ENCODE assay signal across 28 cellular contexts in the genomic region with DNA sequence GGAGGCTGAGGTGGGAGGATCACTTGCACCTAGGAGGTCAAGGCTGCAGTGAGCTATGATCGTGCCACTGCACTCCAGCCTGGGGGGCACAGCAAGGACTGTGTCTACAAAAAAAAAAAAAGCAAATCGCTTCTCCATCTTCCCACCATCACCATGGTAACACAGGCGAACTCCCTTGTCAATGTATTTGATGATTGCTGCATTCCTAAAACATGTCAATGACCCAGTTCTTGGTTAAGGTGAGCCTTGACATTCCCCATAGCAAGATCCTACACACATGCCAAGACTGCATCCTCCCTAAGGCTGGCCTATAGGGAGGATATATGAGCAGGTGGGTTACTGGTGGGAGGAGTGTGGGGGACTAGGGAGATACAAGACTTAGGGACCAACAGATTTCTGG. TPM values are rescaled to one million over a fixed set of nuclear protein-coding genes. Genes with fewer than 3 reads are reported as not detected.
DNase-seq lines count a peak whose midpoint lies in the region; ATAC-seq, FAIRE-seq and TF ChIP-seq lines count a peak whose summit lies in the region.
"Had no signal": no experiment of that assay in that cellular context is flagged by ENCODE, and none has a peak within 500 bp of the region (broad histone marks: within the 10 kb centered on the region; RNA-seq: fewer than 3 reads in every experiment).

No MANE protein-coding gene starts in this region.

- H3K27ac ChIP-seq in K562 (ENCODE audit: extremely low read depth, low read depth, low read length) (no peak overlapping the region), osteoblast (ENCODE audit: low read depth, low read length) (no peak overlapping the region), SJCRH30 (no peak overlapping the region)
- H3K27ac ChIP-seq: BLaER1 had no signal

- H4K20me1 ChIP-seq in K562 (replicated peaks; ENCODE audit: control insufficient read depth, insufficient read depth, low read length): no peaks in the 10 kb centered on the region
- peaks cover 4% of the 10 kb centered on the region for H4K20me1 ChIP-seq in osteoblast (ENCODE audit: insufficient read depth, low read length)
- H4K20me1 ChIP-seq: BLaER1 had no signal

- TF ChIP-seq CTCF in K562 (IDR thresholded peaks at IDR 0.05 in 2 of 3, conservative IDR thresholded peaks at IDR 0.05 in 1 of 3; ENCODE audit: insufficient read depth in 2 of 3, low read depth in 1 of 3, low read length in 3 of 3) (no peak), osteoblast (IDR thresholded peaks at IDR 0.05; ENCODE audit: extremely low read depth, low read depth, low read length) (no peak)

- no peaks in the 10 kb centered on the region for H3K9me1 ChIP-seq in K562 (ENCODE audit: control insufficient read depth, insufficient read depth, low read length)

- H3K36me3 Mint-ChIP-seq in effector memory CD8-positive, alpha-beta T cell (ENCODE audit: insufficient read depth): peaks cover 5% of the 10 kb centered on the region

- H3K4me3 Mint-ChIP-seq in effector memory CD8-positive, alpha-beta T cell: no peak overlapping the region
- H3K4me3 Mint-ChIP-seq: CD14-positive monocyte; CD4-positive, alpha-beta memory T cell; CD4-positive, CD25-positive, alpha-beta regulatory T cell; CD8-positive, alpha-beta memory T cell had no signal

- POLR2A ChIA-PET in K562 (lab: Yijun Ruan, JAX): interaction anchor here (0.7 to 2.2 kb wide), 3 partner anchors 14 to 87 kb away, joined by 3 to 8 read pairs (median 4); no protein-coding TSS in a partner anchor

- CTCF ChIA-PET in K562 (lab: Yijun Ruan, JAX; ENCODE audit: low intra/inter-chr PET ratio): no interaction called here

- H3K36me3 ChIP-seq in K562 (ENCODE audit: control insufficient read depth, insufficient read depth, low read length) (no peaks in the 10 kb centered on the region), osteoblast (ENCODE audit: insufficient read depth, low read length) (peaks cover 35% of the 10 kb centered on the region), SJCRH30 (no peaks in the 10 kb centered on the region)

- H3K4me1 Mint-ChIP-seq in effector memory CD8-positive, alpha-beta T cell (ENCODE audit: low read depth in 2 of 2): no peaks in the 10 kb centered on the region
- H3K4me1 Mint-ChIP-seq: CD14-positive monocyte; CD8-positive, alpha-beta memory T cell had no signal

- H3K27me3 Mint-ChIP-seq in effector memory CD8-positive, alpha-beta T cell: no peaks in the 10 kb centered on the region
- H3K27me3 Mint-ChIP-seq: CD4-positive, alpha-beta memory T cell; CD4-positive, CD25-positive, alpha-beta regulatory T cell had no signal

- 56% methylated on average over 3 of the region's 3 CpGs for WGBS in K562 (ENCODE audit: insufficient coverage, low coverage, missing lambda C conversion rate)

- in situ Hi-C loops in K562 (cut with MboI): no loop called here

- H3K9me3 ChIP-seq in K562 (replicated peaks; ENCODE audit: control insufficient read depth, insufficient read depth, low read depth, low read length): no peaks in the 10 kb centered on the region
- no peaks in the 10 kb centered on the region for H3K9me3 ChIP-seq in osteoblast (ENCODE audit: low read depth, low read length)
- H3K9me3 ChIP-seq in SJCRH30 (replicated peaks): no peaks in the 10 kb centered on the region
- H3K9me3 ChIP-seq: BE2C, BLaER1 had no signal

- BruUV-seq in K562 (replicated peaks; lab: Mats Ljungman, UMichigan): no TSS peak

- H3K4me1 ChIP-seq in K562 (replicated peaks in 1 of 2; ENCODE audit: control insufficient read depth in 2 of 2, insufficient read depth in 2 of 2, low read length in 2 of 2): peaks cover 15 to 33% of the 10 kb centered on the region in 2 experiments
- H3K4me1 ChIP-seq in osteoblast (ENCODE audit: insufficient read depth, low read length): peaks cover 9% of the 10 kb centered on the region
- peaks cover 8% of the 10 kb centered on the region for H3K4me1 ChIP-seq in SJCRH30
- H3K4me1 ChIP-seq: BLaER1 had no signal

- H2AFZ ChIP-seq in K562 (ENCODE audit: low read depth, low read length) (no peak overlapping the region), osteoblast (ENCODE audit: low read length) (no peak overlapping the region)

- no peak overlapping the region for H3K9ac ChIP-seq in K562 (ENCODE audit: insufficient read depth in 1 of 2, low read depth in 2 of 2, low read length in 2 of 2)
- H3K9ac ChIP-seq: BLaER1 had no signal

- intact Hi-C loops in K562 (cut with micrococcal nuclease): no loop called here

- no peak for TF ChIP-seq RAD21 in K562 (CRISPR knock-in tag; conservative IDR thresholded peaks at IDR 0.05 in 1 of 2, IDR thresholded peaks at IDR 0.05 in 1 of 2)

- H3K9me3 Mint-ChIP-seq in effector memory CD8-positive, alpha-beta T cell: no peaks in the 10 kb centered on the region
- H3K9me3 Mint-ChIP-seq: CD14-positive monocyte; CD4-positive, alpha-beta memory T cell; CD4-positive, CD25-positive, alpha-beta regulatory T cell; CD8-positive, alpha-beta memory T cell had no signal

- H3K27me3 ChIP-seq in K562 (ENCODE audit: control insufficient read depth in 2 of 2, insufficient read depth in 2 of 2, low read length in 2 of 2) (no peaks in the 10 kb centered on the region), osteoblast (ENCODE audit: insufficient read depth, low read length) (no peaks in the 10 kb centered on the region), SJCRH30 (no peaks in the 10 kb centered on the region)
- H3K27me3 ChIP-seq: BE2C, BLaER1 had no signal

- no peak overlapping the region for H3K27ac Mint-ChIP-seq in effector memory CD8-positive, alpha-beta T cell
- H3K27ac Mint-ChIP-seq: CD14-positive monocyte; CD4-positive, alpha-beta memory T cell; CD4-positive, CD25-positive, alpha-beta regulatory T cell had no signal

- no peak for ATAC-seq in K562
- ATAC-seq in effector memory CD8-positive, alpha-beta T cell (replicated peaks): no peak

- H3K4me2 ChIP-seq in K562 (ENCODE audit: insufficient read depth, low read length) (no peak overlapping the region), osteoblast (ENCODE audit: insufficient read depth, low read length) (no peak overlapping the region)
- H3K4me2 ChIP-seq: BLaER1 had no signal

- no peak overlapping the region for H3K4me3 ChIP-seq in K562
- H3K4me3 ChIP-seq in osteoblast (ENCODE audit: insufficient read depth, low read length): no peak overlapping the region
- H3K4me3 ChIP-seq in SJCRH30: no peak overlapping the region
- H3K4me3 ChIP-seq: BLaER1 had no signal

- no peak for TF ChIP-seq POLR2A in GM12891 (IDR thresholded peaks at IDR 0.05; ENCODE audit: low read depth, low read length)
- TF ChIP-seq POLR2A in K562 (conservative IDR thresholded peaks at IDR 0.05): no peak

- peak; percentile 14 for DNase-seq in activated effector memory CD4-positive, alpha-beta T cell treated with anti-CD3 and anti-CD28 coated beads, Interleukin-2, amount 50 U/mL, for 16 hours
- DNase-seq in activated effector memory CD4-positive, alpha-beta T cell treated with Interleukin-2 at 50 U/mL for 16 hours: no peak
- no peak for DNase-seq in GM12891 (ENCODE audit: insufficient read length, low spot score)
- DNase-seq in K562 (ENCODE audit: extremely low read depth in 1 of 4, low spot score in 3 of 4): no peak
- DNase-seq in osteoblast (ENCODE audit: insufficient read length, low spot score, missing footprints): peak; percentile 67
- no peak for DNase-seq in effector memory CD8-positive, alpha-beta T cell
- DNase-seq in SJCRH30: no peak
- no peak for DNase-seq in cerebellar nuclear complex (lab: John Stamatoyannopoulos, UW)
- DNase-seq: 8988T; ACHN; BE2C; C1 segment of cervical spinal cord; CD4-positive, alpha-beta memory T cell; CD4-positive, CD25-positive, alpha-beta regulatory T cell; CD8-positive, alpha-beta memory T cell; COR-L47; DMS 273 treated with DMSO at 0.1 percent for 48 hours; DMS153; DMS53; DMS79; DND-41; EL; GDM1 had no signal

- TF ChIP-seq EP300 in K562 (IDR thresholded peaks at IDR 0.05; ENCODE audit: low read length): no peak

- FAIRE-seq in GM12891 (lab: Jason Lieb, UNC): peak; percentile 61
- no peak for FAIRE-seq in K562 (lab: Jason Lieb, UNC)
- FAIRE-seq: A204.1, GM12892, GM19239 had no signal

- H3K79me2 ChIP-seq in K562 (ENCODE audit: control insufficient read depth, insufficient read depth, low read length) (no peaks in the 10 kb centered on the region), osteoblast (ENCODE audit: insufficient read depth, low read length) (no peaks in the 10 kb centered on the region)

RNA-seq across cellular contexts. Expression of a gene that starts 12.2 kb away (rescaled TPM):
- 21.7 TPM for polyA plus RNA-seq in GM12891 (2012; ENCODE audit: low read depth, missing spikeins)
- 14.6 and 22.8 TPM in 2 replicates for total RNA-seq in K562 (2011; cell fraction: chromatin; rRNA removed; ENCODE audit: low replicate concordance)
- 8.8 and 9.7 TPM in 2 replicates for total RNA-seq in K562 (2011; cell fraction: nucleolus; rRNA removed)
- 7.5 and 8.7 TPM in 2 replicates for total RNA-seq in K562 (2011; cell fraction: nucleoplasm; rRNA removed)
- total RNA-seq in K562 (2014; rRNA removed) (0.14 and 0.41 TPM in 2 replicates), K562 (2014; rRNA removed; fragmentation: Illumina TruSeq; extraction: Trizol) (0.29 and 0.33 TPM in 2 replicates), K562 (2015; rRNA removed; fragmentation: Illumina TruSeq; extraction: Trizol) (0.38 and 0.62 TPM in 2 replicates), K562 (2021) (1.5 and 1.8 TPM in 2 replicates), osteoblast (18.6 and 19.2 TPM in 2 replicates)
- polyA plus RNA-seq in K562 (2011; rRNA removed) (1.0 and 2.8 TPM in 2 replicates), K562 (2014; fragmentation: Illumina TruSeq; extraction: Trizol) (0.89 and 1.4 TPM in 2 replicates), K562 (2014; fragmentation: Nextera tagmentation; extraction: Ambion mirVana) (under 1 TPM; 0.10 to 0.17 TPM), K562 (2014; rRNA removed) (1.6 and 1.8 TPM in 2 replicates)
- polyA plus RNA-seq in K562 (2011; cell fraction: cytosol; rRNA removed): 1.3 and 2.0 TPM in 2 replicates
- polyA plus RNA-seq in K562 (2011; cell fraction: nucleus; rRNA removed): 17.0 and 22.4 TPM in 2 replicates
- 1.5 and 4.8 TPM in 2 replicates for polyA plus RNA-seq in K562 (2012)
- polyA minus RNA-seq in K562 (2011; rRNA and poly(A)+ RNA removed): 0.35 and 0.45 TPM in 2 replicates
- polyA minus RNA-seq in K562 (2011; cell fraction: cytosol; rRNA and poly(A)+ RNA removed): 0.19 and 0.36 TPM in 2 replicates
- 1.8 and 3.6 TPM in 2 replicates for polyA minus RNA-seq in K562 (2011; cell fraction: nucleus; rRNA and poly(A)+ RNA removed)
- 4.0 and 5.0 TPM in 2 replicates for total RNA-seq in SJCRH30 (2014; rRNA removed; shearing (Covaris generic))

RNA-seq across cellular contexts. Expression of a gene that starts 12.9 kb away (rescaled TPM):
- 16.2 TPM for polyA plus RNA-seq in GM12891 (2012; ENCODE audit: low read depth, missing spikeins)
- total RNA-seq in K562 (2011; cell fraction: chromatin; rRNA removed; ENCODE audit: low replicate concordance): 0.77 and 2.7 TPM in 2 replicates
- 4.5 TPM in 2 replicates for total RNA-seq in K562 (2011; cell fraction: nucleolus; rRNA removed)
- 1.8 and 2.3 TPM in 2 replicates for total RNA-seq in K562 (2011; cell fraction: nucleoplasm; rRNA removed)
- 2.5 and 3.6 TPM in 2 replicates for total RNA-seq in K562 (2014; rRNA removed)
- 0.18 and 0.19 TPM in 2 replicates for total RNA-seq in K562 (2014; rRNA removed; fragmentation: Illumina TruSeq; extraction: Trizol)
- total RNA-seq in K562 (2015; rRNA removed; fragmentation: Illumina TruSeq; extraction: Trizol): 0.58 and 0.68 TPM in 2 replicates
- total RNA-seq in K562 (2021): 4.0 and 4.8 TPM in 2 replicates
- polyA plus RNA-seq in K562 (2011; rRNA removed): 0.82 and 3.6 TPM in 2 replicates
- 6.0 and 7.2 TPM in 2 replicates for polyA plus RNA-seq in K562 (2011; cell fraction: cytosol; rRNA removed)
- polyA plus RNA-seq in K562 (2011; cell fraction: nucleus; rRNA removed): 7.7 and 10.7 TPM in 2 replicates
- 5.1 and 10.4 TPM in 2 replicates for polyA plus RNA-seq in K562 (2012)
- 0.06 and 0.28 TPM in 2 replicates for polyA plus RNA-seq in K562 (2014; fragmentation: Illumina TruSeq; extraction: Trizol)
- not detected for polyA plus RNA-seq in K562 (2014; fragmentation: Nextera tagmentation; extraction: Ambion mirVana)
- polyA plus RNA-seq in K562 (2014; rRNA removed): 3.6 and 4.3 TPM in 2 replicates
- polyA minus RNA-seq in K562 (2011; rRNA and poly(A)+ RNA removed): 0.21 and 0.30 TPM in 2 replicates
- 0.86 and 4.7 TPM in 2 replicates for polyA minus RNA-seq in K562 (2011; cell fraction: cytosol; rRNA and poly(A)+ RNA removed)
- polyA minus RNA-seq in K562 (2011; cell fraction: nucleus; rRNA and poly(A)+ RNA removed): 1.9 and 5.7 TPM in 2 replicates
- total RNA-seq in osteoblast: 0.59 and 2.2 TPM in 2 replicates
- 0.99 and 1.0 TPM in 2 replicates for total RNA-seq in SJCRH30 (2014; rRNA removed; shearing (Covaris generic))

RNA-seq across cellular contexts. Expression of a gene that starts 17.7 kb away (rescaled TPM):
- polyA plus RNA-seq in GM12891 (2012; ENCODE audit: low read depth, missing spikeins): 18.3 TPM
- 23.0 and 51.2 TPM in 2 replicates for total RNA-seq in K562 (2011; cell fraction: chromatin; rRNA removed; ENCODE audit: low replicate concordance)
- total RNA-seq in K562 (2011; cell fraction: nucleolus; rRNA removed): 37.7 and 51.7 TPM in 2 replicates
- total RNA-seq in K562 (2011; cell fraction: nucleoplasm; rRNA removed): 29.7 and 29.8 TPM in 2 replicates
- 20.6 and 28.2 TPM in 2 replicates for total RNA-seq in K562 (2014; rRNA removed)
- total RNA-seq in K562 (2014; rRNA removed; fragmentation: Illumina TruSeq; extraction: Trizol): 2.0 and 2.6 TPM in 2 replicates
- total RNA-seq in K562 (2015; rRNA removed; fragmentation: Illumina TruSeq; extraction: Trizol): 7.5 and 7.8 TPM in 2 replicates
- 32.7 and 34.5 TPM in 2 replicates for total RNA-seq in K562 (2021)
- 4.3 and 8.0 TPM in 2 replicates for polyA plus RNA-seq in K562 (2011; rRNA removed)
- polyA plus RNA-seq in K562 (2011; cell fraction: cytosol; rRNA removed): 5.6 and 15.6 TPM in 2 replicates
- 24.8 and 51.1 TPM in 2 replicates for polyA plus RNA-seq in K562 (2011; cell fraction: nucleus; rRNA removed)
- 12.5 and 25.8 TPM in 2 replicates for polyA plus RNA-seq in K562 (2012)
- polyA plus RNA-seq in K562 (2014; fragmentation: Illumina TruSeq; extraction: Trizol): 5.0 and 19.4 TPM in 2 replicates
- polyA plus RNA-seq in K562 (2014; fragmentation: Nextera tagmentation; extraction: Ambion mirVana): under 1 TPM; 0.58 to 0.80 TPM
- polyA plus RNA-seq in K562 (2014; rRNA removed): 29.0 and 31.0 TPM in 2 replicates
- polyA minus RNA-seq in K562 (2011; rRNA and poly(A)+ RNA removed): 1.3 and 1.9 TPM in 2 replicates
- 6.6 and 8.6 TPM in 2 replicates for polyA minus RNA-seq in K562 (2011; cell fraction: cytosol; rRNA and poly(A)+ RNA removed)
- polyA minus RNA-seq in K562 (2011; cell fraction: nucleus; rRNA and poly(A)+ RNA removed): 7.0 and 12.1 TPM in 2 replicates
- total RNA-seq in osteoblast: 14.7 and 19.9 TPM in 2 replicates
- 10.9 and 13.7 TPM in 2 replicates for total RNA-seq in SJCRH30 (2014; rRNA removed; shearing (Covaris generic))
- polyA plus RNA-seq: CD8-positive, alpha-beta memory T cell had no signal

RNA-seq across cellular contexts. Expression of a gene that starts 35.4 kb away (rescaled TPM):
- 11.5 TPM for polyA plus RNA-seq in GM12891 (2012; ENCODE audit: low read depth, missing spikeins)
- total RNA-seq in K562 (2011; cell fraction: chromatin; rRNA removed; ENCODE audit: low replicate concordance): 1.1 TPM in 1 of 2 replicates, not detected in the other
- total RNA-seq in K562 (2011; cell fraction: nucleolus; rRNA removed): 0.39 and 0.83 TPM in 2 replicates
- 0.37 TPM in 1 of 2 replicates, not detected in the other for total RNA-seq in K562 (2011; cell fraction: nucleoplasm; rRNA removed)
- 0.09 and 0.12 TPM in 2 replicates for total RNA-seq in K562 (2014; rRNA removed)
- not detected in 2 replicates for total RNA-seq in K562 (2014; rRNA removed; fragmentation: Illumina TruSeq; extraction: Trizol)
- 0.26 and 0.29 TPM in 2 replicates for total RNA-seq in K562 (2015; rRNA removed; fragmentation: Illumina TruSeq; extraction: Trizol)
- 0.78 and 0.80 TPM in 2 replicates for total RNA-seq in K562 (2021)
- 0.21 and 0.37 TPM in 2 replicates for polyA plus RNA-seq in K562 (2011; rRNA removed)
- polyA plus RNA-seq in K562 (2011; cell fraction: cytosol; rRNA removed): 0.15 and 0.24 TPM in 2 replicates
- 0.91 and 2.0 TPM in 2 replicates for polyA plus RNA-seq in K562 (2011; cell fraction: nucleus; rRNA removed)
- polyA plus RNA-seq in K562 (2012): 0.35 and 0.40 TPM in 2 replicates
- 0.24 and 0.35 TPM in 2 replicates for polyA plus RNA-seq in K562 (2014; fragmentation: Illumina TruSeq; extraction: Trizol)
- polyA plus RNA-seq in K562 (2014; fragmentation: Nextera tagmentation; extraction: Ambion mirVana): under 1 TPM; 0.15 to 0.34 TPM
- polyA plus RNA-seq in K562 (2014; rRNA removed): not detected in 2 replicates
- polyA minus RNA-seq in K562 (2011; rRNA and poly(A)+ RNA removed): 0.11 and 0.15 TPM in 2 replicates
- 0.86 and 1.6 TPM in 2 replicates for polyA minus RNA-seq in K562 (2011; cell fraction: cytosol; rRNA and poly(A)+ RNA removed)
- 0.33 TPM in 1 of 2 replicates, not detected in the other for polyA minus RNA-seq in K562 (2011; cell fraction: nucleus; rRNA and poly(A)+ RNA removed)
- total RNA-seq in osteoblast: 13.8 TPM in 2 replicates
- 6.2 and 10.4 TPM in 2 replicates for total RNA-seq in SJCRH30 (2014; rRNA removed; shearing (Covaris generic))

RNA-seq across cellular contexts. Expression of a gene that starts 50.3 kb away (rescaled TPM):
- polyA plus RNA-seq in GM12891 (2012; ENCODE audit: low read depth, missing spikeins): 13.2 TPM
- total RNA-seq in K562 (2011; cell fraction: chromatin; rRNA removed; ENCODE audit: low replicate concordance): 147 and 238 TPM in 2 replicates
- 68.5 and 79.5 TPM in 2 replicates for total RNA-seq in K562 (2011; cell fraction: nucleolus; rRNA removed)
- 107 and 119 TPM in 2 replicates for total RNA-seq in K562 (2011; cell fraction: nucleoplasm; rRNA removed)
- total RNA-seq in K562 (2014; rRNA removed) (14.7 and 20.2 TPM in 2 replicates), K562 (2014; rRNA removed; fragmentation: Illumina TruSeq; extraction: Trizol) (22.7 and 26.3 TPM in 2 replicates), K562 (2015; rRNA removed; fragmentation: Illumina TruSeq; extraction: Trizol) (16.8 and 17.6 TPM in 2 replicates), K562 (2021) (22.9 and 23.8 TPM in 2 replicates), osteoblast (30.8 and 31.8 TPM in 2 replicates)
- polyA plus RNA-seq in K562 (2011; rRNA removed) (34.7 and 37.3 TPM in 2 replicates), K562 (2014; fragmentation: Illumina TruSeq; extraction: Trizol) (34.0 and 39.6 TPM in 2 replicates), K562 (2014; fragmentation: Nextera tagmentation; extraction: Ambion mirVana) (10 to 100 TPM in 1 of 2 experiments, 1 to 10 TPM in 1; 8.6 to 15.3 TPM), K562 (2014; rRNA removed) (36.2 and 40.8 TPM in 2 replicates)
- 27.0 and 33.9 TPM in 2 replicates for polyA plus RNA-seq in K562 (2011; cell fraction: cytosol; rRNA removed)
- 75.3 and 116 TPM in 2 replicates for polyA plus RNA-seq in K562 (2011; cell fraction: nucleus; rRNA removed)
- polyA plus RNA-seq in K562 (2012): 17.1 and 27.3 TPM in 2 replicates
- 53.9 and 55.0 TPM in 2 replicates for polyA minus RNA-seq in K562 (2011; rRNA and poly(A)+ RNA removed)
- 16.1 and 18.2 TPM in 2 replicates for polyA minus RNA-seq in K562 (2011; cell fraction: cytosol; rRNA and poly(A)+ RNA removed)
- polyA minus RNA-seq in K562 (2011; cell fraction: nucleus; rRNA and poly(A)+ RNA removed): 50.1 and 53.6 TPM in 2 replicates
- total RNA-seq in SJCRH30 (2014; rRNA removed; shearing (Covaris generic)): 17.3 and 27.0 TPM in 2 replicates

Comparison
In these comparisons a context has a peak if more than half of its experiments do, and no peak if none do; other contexts are left out.
1. DNase-seq: peak in activated effector memory CD4-positive, alpha-beta T cell treated with anti-CD3 and anti-CD28 coated beads, Interleukin-2, amount 50 U/mL, for 16 hours (single experiment) and osteoblast (single experiment); none in activated effector memory CD4-positive, alpha-beta T cell treated with Interleukin-2 at 50 U/mL for 16 hours (single experiment), GM12891 (single experiment), K562 (0 of 4), effector memory CD8-positive, alpha-beta T cell (0 of 3), SJCRH30 (0 of 2) and cerebellar nuclear complex (0 of 2).